ENCODE assay signal across 1 cellular context in the genomic region with DNA sequence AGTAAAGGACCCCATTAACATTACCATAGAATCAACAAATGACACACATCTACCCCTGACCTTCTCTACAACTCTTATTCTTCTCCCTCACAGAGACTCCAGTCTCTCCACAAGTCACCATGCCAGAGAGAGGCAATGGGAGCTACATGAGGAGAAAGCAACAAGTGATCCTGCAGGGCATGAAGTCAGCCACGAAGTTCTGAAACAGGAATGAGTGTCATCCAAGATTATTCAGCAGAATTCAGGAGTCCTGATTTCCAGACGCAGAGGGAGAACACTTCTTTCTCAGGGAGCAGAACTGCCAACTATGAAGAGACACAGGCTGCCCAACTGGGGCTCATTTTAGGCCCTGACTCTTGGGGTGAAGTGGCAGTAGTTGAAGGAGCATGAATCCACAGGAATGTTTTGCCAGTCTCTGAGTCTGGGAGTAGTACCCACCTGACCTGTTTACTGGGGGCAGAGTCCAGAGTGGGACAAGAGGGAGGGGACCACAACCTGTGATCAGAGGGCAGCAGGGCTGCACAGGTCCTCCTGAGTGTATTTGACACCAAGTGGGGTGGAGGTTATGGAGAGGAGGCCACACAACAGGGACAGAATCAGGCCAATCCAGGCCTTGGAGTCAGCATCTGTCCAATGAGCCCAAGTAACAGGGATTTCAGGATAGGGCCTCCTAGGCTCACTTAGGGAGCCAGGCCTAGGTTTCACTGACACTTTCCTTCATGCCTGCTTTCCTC.
TF ChIP-seq lines count a peak whose summit lies in the region.

No MANE protein-coding gene starts in this region.

TF ChIP-seq in K562, 482 proteins besides CTCF, POLR2A, EP300 and RAD21:
- TF ChIP-seq ZFX (CRISPR knock-in tag; IDR thresholded peaks at IDR 0.05) (0 out of 2 replicates have a peak, but pooled peaks have one; percentile 8), KDM5B (IDR thresholded peaks at IDR 0.05; ENCODE audit: insufficient replicate concordance, low read depth, low read length) (peak; percentile 4), JUNB (CRISPR knock-in tag; conservative IDR thresholded peaks at IDR 0.05) (no peak), PCBP2 (IDR thresholded peaks at IDR 0.05; ENCODE audit: low read depth, low read length, poor library complexity, severe bottlenecking) (no peak)
